In genomic region chr3:50120364-50121095, GRCh38 we compare ENCODE assay signal across 1 cellular context.
TF ChIP-seq lines count a peak whose summit lies in the region.

No MANE protein-coding gene starts in this region.

TF ChIP-seq in HepG2, 621 proteins besides CTCF, POLR2A, EP300 and RAD21:
- TF ChIP-seq SSRP1 (CRISPR knock-in tag; IDR thresholded peaks at IDR 0.05) (peak; percentile 5; the same call in 1 of the 2 replicates), POLR2G (IDR thresholded peaks at IDR 0.05; ENCODE audit: low read depth, low read length) (peak; percentile 60), SP4 (CRISPR knock-in tag; IDR thresholded peaks at IDR 0.05) (0 out of 2 replicates have a peak, but pooled peaks have one; percentile 3), USF2 (IDR thresholded peaks at IDR 0.05; ENCODE audit: low read depth, low read length) (no peak), USF2 (CRISPR knock-in tag; IDR thresholded peaks at IDR 0.05; ENCODE audit: borderline replicate concordance) (no peak), STAG1 (CRISPR knock-in tag; IDR thresholded peaks at IDR 0.05) (no peak), NAIF1 (CRISPR knock-in tag; IDR thresholded peaks at IDR 0.05; ENCODE audit: borderline replicate concordance) (no peak), TEAD2 (CRISPR knock-in tag; IDR thresholded peaks at IDR 0.05) (no peak), ZBTB42 (CRISPR knock-in tag; IDR thresholded peaks at IDR 0.05) (no peak), HCFC1 (IDR thresholded peaks at IDR 0.05; ENCODE audit: low read depth, low read length) (no peak), RBM22 (optimal IDR thresholded peaks at IDR 0.05; ENCODE audit: low read length) (peak; percentile 7), ZNF292 (CRISPR knock-in tag; IDR thresholded peaks at IDR 0.05; ENCODE audit: borderline replicate concordance, low read depth) (no peak), THRA (CRISPR knock-in tag; IDR thresholded peaks at IDR 0.05; ENCODE audit: borderline replicate concordance) (no peak), MBD4 (IDR thresholded peaks at IDR 0.05; ENCODE audit: borderline replicate concordance, low read length) (0 out of 2 replicates have a peak, but pooled peaks have one; percentile 14), ZNF619 (CRISPR knock-in tag; IDR thresholded peaks at IDR 0.05) (no peak), ZNF674 (CRISPR knock-in tag; IDR thresholded peaks at IDR 0.05; ENCODE audit: low read depth) (no peak), ZNF569 (CRISPR knock-in tag; IDR thresholded peaks at IDR 0.05; ENCODE audit: borderline replicate concordance) (no peak), ZNF761 (CRISPR knock-in tag; conservative IDR thresholded peaks at IDR 0.05) (0 out of 2 replicates have a peak, but pooled peaks have one; percentile 2), KLF9 (CRISPR knock-in tag; IDR thresholded peaks at IDR 0.05; ENCODE audit: low read depth) (no peak)
